1 cellular context compared by ENCODE assay signal in the genomic region with DNA sequence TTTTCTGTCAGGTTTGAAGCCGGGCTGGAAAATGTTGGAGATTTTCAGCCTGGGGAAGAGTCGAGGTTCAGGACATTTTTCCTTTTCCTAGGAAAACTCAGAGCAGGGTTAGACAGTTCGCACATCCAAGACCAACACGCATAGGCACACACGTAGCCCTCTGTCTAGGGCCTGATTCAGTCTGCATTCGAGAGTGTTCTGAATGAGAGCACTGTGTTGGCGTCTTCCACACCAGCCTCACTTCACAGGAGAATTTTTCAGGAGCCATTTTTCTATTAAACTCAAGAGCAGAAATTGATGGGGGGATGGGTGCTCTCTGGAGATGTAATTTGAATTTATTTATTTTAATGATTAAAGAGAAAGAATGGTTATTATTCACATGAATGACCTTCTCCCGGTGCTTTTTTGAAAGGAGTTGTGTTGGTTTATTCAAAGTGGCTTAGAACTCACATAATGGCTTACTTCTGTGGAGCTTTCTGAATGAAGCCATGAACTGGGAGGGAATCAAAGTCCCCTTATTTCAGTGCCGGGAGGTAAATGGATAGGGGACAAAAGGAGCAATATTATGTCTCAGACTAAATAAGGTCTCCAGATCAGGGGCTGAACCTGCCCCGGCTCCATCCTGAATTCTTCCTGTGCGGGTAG.
TF ChIP-seq lines count a peak whose summit lies in the region.

No MANE protein-coding gene starts in this region.

TF ChIP-seq in IMR-90, 13 proteins besides CTCF, POLR2A, EP300 and RAD21 (continued from another document):
- no peak for TF ChIP-seq MAZ (IDR thresholded peaks at IDR 0.05; ENCODE audit: borderline replicate concordance, low read depth, low read length)
- TF ChIP-seq BHLHE40 (IDR thresholded peaks at IDR 0.05; ENCODE audit: low read depth, low read length), result no peak
- TF ChIP-seq MAFK (IDR thresholded peaks at IDR 0.05; ENCODE audit: low read depth, low read length), result no peak
- TF ChIP-seq MXI1 (IDR thresholded peaks at IDR 0.05; ENCODE audit: borderline replicate concordance, low read depth, low read length), result no peak
- TF ChIP-seq CEBPB (IDR thresholded peaks at IDR 0.05; ENCODE audit: low read depth, low read length), result no peak
- no peak for TF ChIP-seq FOS (IDR thresholded peaks at IDR 0.05; ENCODE audit: low read depth, low read length)
- no peak for TF ChIP-seq RFX5 (IDR thresholded peaks at IDR 0.05; ENCODE audit: low read depth, low read length)
- no peak for TF ChIP-seq SMC3 (IDR thresholded peaks at IDR 0.05; ENCODE audit: low read depth, low read length)
- TF ChIP-seq, protein P1, sequence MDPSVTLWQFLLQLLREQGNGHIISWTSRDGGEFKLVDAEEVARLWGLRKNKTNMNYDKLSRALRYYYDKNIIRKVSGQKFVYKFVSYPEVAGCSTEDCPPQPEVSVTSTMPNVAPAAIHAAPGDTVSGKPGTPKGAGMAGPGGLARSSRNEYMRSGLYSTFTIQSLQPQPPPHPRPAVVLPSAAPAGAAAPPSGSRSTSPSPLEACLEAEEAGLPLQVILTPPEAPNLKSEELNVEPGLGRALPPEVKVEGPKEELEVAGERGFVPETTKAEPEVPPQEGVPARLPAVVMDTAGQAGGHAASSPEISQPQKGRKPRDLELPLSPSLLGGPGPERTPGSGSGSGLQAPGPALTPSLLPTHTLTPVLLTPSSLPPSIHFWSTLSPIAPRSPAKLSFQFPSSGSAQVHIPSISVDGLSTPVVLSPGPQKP (IDR thresholded peaks at IDR 0.05; ENCODE audit: borderline replicate concordance, low read depth, low read length), result no peak
- TF ChIP-seq NFE2L2 (IDR thresholded peaks at IDR 0.05; ENCODE audit: low read depth, low read length), result no peak
